In the genomic region with DNA sequence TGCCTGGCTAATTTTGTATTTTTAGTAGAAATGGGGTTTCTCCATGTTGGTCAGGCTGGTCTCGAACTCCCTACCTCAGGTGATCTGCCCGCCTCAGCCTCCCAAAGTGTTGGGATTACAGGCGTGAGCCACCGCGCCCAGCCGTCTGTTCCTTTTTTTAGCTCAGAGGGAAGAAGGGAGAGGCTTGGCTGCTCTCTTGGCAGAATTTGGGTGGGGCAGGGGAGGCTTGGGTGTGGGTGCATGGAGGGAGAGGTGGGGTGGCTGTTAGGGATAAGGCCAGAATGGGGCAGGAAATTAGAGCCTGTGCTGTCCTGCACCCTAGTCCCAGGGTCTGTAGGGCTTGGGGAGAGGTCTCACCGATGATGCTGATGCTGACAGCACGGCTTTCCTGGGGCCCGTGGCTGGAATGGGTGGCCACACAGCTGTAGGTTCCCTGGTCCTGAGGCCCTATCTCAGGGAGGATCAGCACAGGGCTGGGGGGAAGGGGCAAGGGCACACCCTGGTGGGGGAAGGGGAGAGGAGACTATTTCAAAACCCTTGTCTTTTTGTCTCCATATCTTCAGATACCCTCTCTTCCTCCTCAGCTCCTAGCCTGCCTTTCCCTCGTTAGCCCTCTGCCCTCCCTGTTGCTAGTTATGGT, we compare ENCODE assay signal across 10 cellular contexts. TPM values are rescaled to one million over a fixed set of nuclear protein-coding genes. Genes with fewer than 3 reads are reported as not detected.
DNase-seq lines count a peak whose midpoint lies in the region; ATAC-seq and TF ChIP-seq lines count a peak whose summit lies in the region.
"Had no signal": no experiment of that assay in that cellular context is flagged by ENCODE, and none has a peak within 500 bp of the region (broad histone marks: within the 10 kb centered on the region; RNA-seq: fewer than 3 reads in every experiment).

No MANE protein-coding gene starts in this region.

- no peaks in the 10 kb centered on the region for H3K9me3 ChIP-seq in WERI-Rb-1 (ENCODE audit: severe bottlenecking)
- H3K9me3 ChIP-seq: SK-N-SH had no signal

- H3K27me3 ChIP-seq in H7 (ENCODE audit: control insufficient read depth, insufficient read depth, low read length) (no peaks in the 10 kb centered on the region), WERI-Rb-1 (ENCODE audit: insufficient read depth, low read depth, severe bottlenecking) (no peaks in the 10 kb centered on the region)

- H3K27ac ChIP-seq in WERI-Rb-1 = peak overlapping the region; percentile 25; the same call in 1 of the 2 replicates

- H3K4me3 ChIP-seq in H7 (ENCODE audit: insufficient read depth, low read depth, low read length) = no peak overlapping the region
- no peak overlapping the region for H3K4me3 ChIP-seq in WERI-Rb-1 (ENCODE audit: low read depth, low read length)

- DNase-seq in H7 = peak; percentile 65
- DNase-seq in WERI-Rb-1 = no peak
- no peak for DNase-seq in nephron progenitor cell
- DNase-seq in stimulated activated naive CD4-positive, alpha-beta T cell treated with Interleukin-2 at 50 U/mL for 16 hours (lab: John Stamatoyannopoulos, UW) = no peak
- DNase-seq: activated effector memory CD4-positive, alpha-beta T cell treated with anti-CD3 and anti-CD28 coated beads, Interleukin-2, amount 50 U/mL, for 16 hours; retina; SK-N-SH had no signal

- H3K4me1 Mint-ChIP-seq in nephron progenitor cell = peaks cover 61% of the 10 kb centered on the region

- TF ChIP-seq CTCF in WERI-Rb-1 (IDR thresholded peaks at IDR 0.05; ENCODE audit: low read depth, low read length) (no peak), nephron progenitor cell (IDR thresholded peaks at IDR 0.05) (no peak)

- H3K4me3 Mint-ChIP-seq in nephron progenitor cell = no peak overlapping the region
- H3K4me3 Mint-ChIP-seq: CD8-positive, alpha-beta T cell had no signal

- H3K36me3 Mint-ChIP-seq in nephron progenitor cell (ENCODE audit: low read depth) = peaks cover 39% of the 10 kb centered on the region

- no peak for ATAC-seq in GM19351 (IDR thresholded peaks at IDR 0.05; ENCODE audit: unreplicated experiment)
- ATAC-seq in GM21619 (IDR thresholded peaks at IDR 0.05; ENCODE audit: unreplicated experiment) = no peak
- ATAC-seq: CD8-positive, alpha-beta T cell had no signal

- H3K36me3 ChIP-seq in H7 (replicated peaks; ENCODE audit: control insufficient read depth, insufficient read depth, low read length) (peaks cover 19% of the 10 kb centered on the region), WERI-Rb-1 (peaks cover 60% of the 10 kb centered on the region)

- H3K27ac Mint-ChIP-seq in nephron progenitor cell = peak overlapping the region; percentile 80
- H3K27ac Mint-ChIP-seq: CD8-positive, alpha-beta T cell had no signal

- H3K9me3 Mint-ChIP-seq in nephron progenitor cell = no peaks in the 10 kb centered on the region
- H3K9me3 Mint-ChIP-seq: CD8-positive, alpha-beta T cell had no signal

- H3K27me3 Mint-ChIP-seq in nephron progenitor cell (ENCODE audit: low read depth, poor library complexity) = no peaks in the 10 kb centered on the region

RNA-seq across cellular contexts. Expression of gene AGER, which starts 2.0 kb away (rescaled TPM):
- total RNA-seq in H7 (2014; rRNA removed; shearing (Covaris generic)) = 2.2 and 2.8 TPM in 2 replicates

RNA-seq across cellular contexts. Expression of gene RNF5, which starts 3.8 kb away (rescaled TPM):
- 94.6 and 99.0 TPM in 2 replicates for total RNA-seq in H7 (2014; rRNA removed; shearing (Covaris generic))

RNA-seq across cellular contexts. Expression of gene AGPAT1, which starts 6.1 kb away (rescaled TPM):
- 99.3 and 113 TPM in 2 replicates for total RNA-seq in H7 (2014; rRNA removed; shearing (Covaris generic))

RNA-seq across cellular contexts. Expression of gene PBX2, which starts 8.0 kb away (rescaled TPM):
- total RNA-seq in H7 (2014; rRNA removed; shearing (Covaris generic)) = 64.2 and 67.7 TPM in 2 replicates

RNA-seq across cellular contexts. Expression of gene GPSM3, which starts 10.4 kb away (rescaled TPM):
- 21.2 and 26.8 TPM in 2 replicates for total RNA-seq in H7 (2014; rRNA removed; shearing (Covaris generic))
